Comparison of ENCODE assay signal across 21 cellular contexts in genomic region chr2:43027496-43027895, GRCh38.
"Had no signal": no experiment of that assay in that cellular context is flagged by ENCODE, and none has a peak within 500 bp of the region (broad histone marks: within the 10 kb centered on the region; RNA-seq: fewer than 3 reads in every experiment).

No MANE protein-coding gene starts in this region.

- H3K36me3 ChIP-seq: colonic mucosa, lower lobe of right lung, prostate gland, sigmoid colon, tibial artery had no signal

- H3K4me3 Mint-ChIP-seq: activated CD4-positive, alpha-beta T cell treated with anti-CD3 and anti-CD28 coated beads, Interleukin-2, amount 10 ng/mL, durations not matched to agents 7 days and 5 days; activated naive CD8-positive, alpha-beta T cell; activated T-cell treated with anti-CD3 and anti-CD28 coated beads, Interleukin-2, amount 50 U/mL, for 72 hours had no signal

- H3K27ac Mint-ChIP-seq: activated CD4-positive, alpha-beta T cell treated with anti-CD3 and anti-CD28 coated beads, Interleukin-2, amount 10 ng/mL, durations not matched to agents 7 days and 5 days; activated naive CD8-positive, alpha-beta T cell; activated T-cell treated with anti-CD3 and anti-CD28 coated beads, Interleukin-2, amount 50 U/mL, for 72 hours had no signal

- H3K27me3 ChIP-seq: colonic mucosa, sigmoid colon, tibial artery had no signal

- H3K4me3 ChIP-seq: colonic mucosa, lower lobe of right lung, prostate gland, sigmoid colon, tibial artery had no signal

- DNase-seq: activated CD4-positive, alpha-beta T cell treated with anti-CD3 and anti-CD28 coated beads, Interleukin-2, amount 10 ng/mL, durations not matched to agents 7 days and 5 days; activated CD4-positive, CD25-positive, alpha-beta regulatory T cell; activated CD8-positive, alpha-beta memory T cell treated with anti-CD3 and anti-CD28 coated beads, Interleukin-2, amount 50 U/mL, for 48 hours; activated gamma-delta T cell treated with Interleukin-2 at 50 U/mL for 16 hours; activated T-cell treated with anti-CD3 and anti-CD28 coated beads, Interleukin-2, amount 50 U/mL, for 72 hours; amniotic stem cell; caudate nucleus; colonic mucosa; effector CD4-positive, alpha-beta T cell; foreskin melanocyte; left cardiac atrium; lower lobe of right lung; midbrain; occipital lobe; stimulated activated CD4-positive, alpha-beta T cell treated with anti-CD3 and anti-CD28 coated beads, Interleukin-12 subunit alpha, Interleukin-12 subunit beta, amount 100 ng/mL, for 4 hours; stimulated activated CD4-positive, alpha-beta T cell treated with anti-CD3 and anti-CD28 coated beads, Interleukin-2, amount 100 ng/mL, for 24 hours; SW 1271 had no signal

- ATAC-seq: activated T-cell treated with anti-CD3 and anti-CD28 coated beads, Interleukin-2, amount 50 U/mL, for 72 hours had no signal

- H3K27me3 Mint-ChIP-seq: activated CD4-positive, alpha-beta T cell treated with anti-CD3 and anti-CD28 coated beads, Interleukin-2, amount 10 ng/mL, durations not matched to agents 7 days and 5 days; activated naive CD8-positive, alpha-beta T cell had no signal
